Comparison of ENCODE assay signal across 18 cellular contexts in genomic region chr16:87762620-87763019, GRCh38. TPM values are rescaled to one million over a fixed set of nuclear protein-coding genes. Genes with fewer than 3 reads are reported as not detected.
A peak's percentile ranks its signal among the peaks of the same experiment; 100 is the strongest.
DNase-seq lines count a peak whose midpoint lies in the region; ATAC-seq and TF ChIP-seq lines count a peak whose summit lies in the region.
"Had no signal": no experiment of that assay in that cellular context is flagged by ENCODE, and none has a peak within 500 bp of the region (broad histone marks: within the 10 kb centered on the region; RNA-seq: fewer than 3 reads in every experiment).

No MANE protein-coding gene starts in this region.

- no peak for DNase-seq in activated CD4-positive, alpha-beta T cell treated with anti-CD3 and anti-CD28 coated beads, Interleukin-2, amount 10 ng/mL, durations not matched to agents 7 days and 5 days
- no peak for DNase-seq in activated CD4-positive, alpha-beta T cell treated with anti-CD3 and anti-CD28 coated beads for 48 hours
- peak; percentile 33 for DNase-seq in LNCaP clone FGC (ENCODE audit: low read depth)
- no peak for DNase-seq in activated naive CD8-positive, alpha-beta T cell treated with anti-CD3 and anti-CD28 coated beads, Interleukin-2, amount 10 ng/mL, durations not matched to agents 7 days and 5 days
- no peak for DNase-seq in progenitor cell of endocrine pancreas (ENCODE audit: low spot score, unreplicated experiment)
- no peak for DNase-seq in Right ventricle myocardium inferior (ENCODE audit: missing footprints)
- DNase-seq in kidney glomerular epithelial cell (lab: John Stamatoyannopoulos, UW), result no peak
- DNase-seq: foreskin fibroblast, NCI-H1092, NCI-H2107, NCI-H82, pancreas, small intestine, SW 1271, upper lobe of right lung, WERI-Rb-1 had no signal

- peak overlapping the region; percentile 38 for H3K4me3 Mint-ChIP-seq in activated CD4-positive, alpha-beta T cell treated with anti-CD3 and anti-CD28 coated beads, Interleukin-2, amount 10 ng/mL, durations not matched to agents 7 days and 5 days
- H3K4me3 Mint-ChIP-seq in activated naive CD8-positive, alpha-beta T cell treated with anti-CD3 and anti-CD28 coated beads, Interleukin-2, amount 10 ng/mL, durations not matched to agents 7 days and 5 days, result peak overlapping the region; percentile 59
- peak overlapping the region; percentile 38 for H3K4me3 Mint-ChIP-seq in progenitor cell of endocrine pancreas (ENCODE audit: low read depth)

- TF ChIP-seq CTCF in LNCaP clone FGC (IDR thresholded peaks at IDR 0.05; ENCODE audit: control insufficient read depth, extremely low read depth, insufficient read depth), result no peak
- TF ChIP-seq CTCF in progenitor cell of endocrine pancreas (IDR thresholded peaks at IDR 0.05; ENCODE audit: unreplicated experiment), result no peak

- CTCF ChIA-PET in activated CD4-positive, alpha-beta T cell treated with anti-CD3 and anti-CD28 coated beads, Interleukin-2, amount 10 ng/mL, durations not matched to agents 7 days and 5 days (lab: Charles Lee), result no interaction called here

- H3K4me3 ChIP-seq in LNCaP clone FGC (ENCODE audit: low read depth, low read length), result no peak overlapping the region
- H3K4me3 ChIP-seq: pancreas, upper lobe of right lung had no signal

- POLR2A ChIA-PET in activated CD4-positive, alpha-beta T cell treated with anti-CD3 and anti-CD28 coated beads, Interleukin-2, amount 10 ng/mL, durations not matched to agents 7 days and 5 days (lab: Charles Lee), result no interaction called here
- POLR2A ChIA-PET in activated naive CD8-positive, alpha-beta T cell treated with anti-CD3 and anti-CD28 coated beads, Interleukin-2, amount 10 ng/mL, durations not matched to agents 7 days and 5 days (lab: Charles Lee), result interaction anchor here (1.0 kb wide), 1 partner anchor 45 kb away, joined by 3 read pairs; no protein-coding TSS in a partner anchor

- intact Hi-C loops in Right ventricle myocardium inferior (cut with DNase I), result no loop called here

- no peaks in the 10 kb centered on the region for H3K9me3 Mint-ChIP-seq in activated CD4-positive, alpha-beta T cell treated with anti-CD3 and anti-CD28 coated beads, Interleukin-2, amount 10 ng/mL, durations not matched to agents 7 days and 5 days
- H3K9me3 Mint-ChIP-seq in activated naive CD8-positive, alpha-beta T cell treated with anti-CD3 and anti-CD28 coated beads, Interleukin-2, amount 10 ng/mL, durations not matched to agents 7 days and 5 days, result no peaks in the 10 kb centered on the region
- H3K9me3 Mint-ChIP-seq in progenitor cell of endocrine pancreas (ENCODE audit: low read depth), result no peaks in the 10 kb centered on the region

- peaks cover 40% of the 10 kb centered on the region for H3K36me3 Mint-ChIP-seq in activated CD4-positive, alpha-beta T cell treated with anti-CD3 and anti-CD28 coated beads, Interleukin-2, amount 10 ng/mL, durations not matched to agents 7 days and 5 days (ENCODE audit: low read depth)
- H3K36me3 Mint-ChIP-seq in activated naive CD8-positive, alpha-beta T cell treated with anti-CD3 and anti-CD28 coated beads, Interleukin-2, amount 10 ng/mL, durations not matched to agents 7 days and 5 days, result peaks cover 28% of the 10 kb centered on the region
- peaks cover 15% of the 10 kb centered on the region for H3K36me3 Mint-ChIP-seq in progenitor cell of endocrine pancreas (ENCODE audit: insufficient read depth)

- H3K4me1 Mint-ChIP-seq in activated CD4-positive, alpha-beta T cell treated with anti-CD3 and anti-CD28 coated beads, Interleukin-2, amount 10 ng/mL, durations not matched to agents 7 days and 5 days, result peaks cover 43% of the 10 kb centered on the region
- peaks cover 32% of the 10 kb centered on the region for H3K4me1 Mint-ChIP-seq in activated naive CD8-positive, alpha-beta T cell treated with anti-CD3 and anti-CD28 coated beads, Interleukin-2, amount 10 ng/mL, durations not matched to agents 7 days and 5 days
- peaks cover 8% of the 10 kb centered on the region for H3K4me1 Mint-ChIP-seq in progenitor cell of endocrine pancreas (ENCODE audit: low read depth)

- H3K27ac Mint-ChIP-seq in activated CD4-positive, alpha-beta T cell treated with anti-CD3 and anti-CD28 coated beads, Interleukin-2, amount 10 ng/mL, durations not matched to agents 7 days and 5 days, result no peak overlapping the region
- H3K27ac Mint-ChIP-seq in activated naive CD8-positive, alpha-beta T cell treated with anti-CD3 and anti-CD28 coated beads, Interleukin-2, amount 10 ng/mL, durations not matched to agents 7 days and 5 days, result peak overlapping the region; percentile 66
- H3K27ac Mint-ChIP-seq in progenitor cell of endocrine pancreas, result no peak overlapping the region

- no peaks in the 10 kb centered on the region for H3K27me3 Mint-ChIP-seq in activated CD4-positive, alpha-beta T cell treated with anti-CD3 and anti-CD28 coated beads, Interleukin-2, amount 10 ng/mL, durations not matched to agents 7 days and 5 days
- no peaks in the 10 kb centered on the region for H3K27me3 Mint-ChIP-seq in activated naive CD8-positive, alpha-beta T cell treated with anti-CD3 and anti-CD28 coated beads, Interleukin-2, amount 10 ng/mL, durations not matched to agents 7 days and 5 days
- H3K27me3 Mint-ChIP-seq in progenitor cell of endocrine pancreas, result no peaks in the 10 kb centered on the region

- no peak for ATAC-seq in activated naive CD8-positive, alpha-beta T cell treated with anti-CD3 and anti-CD28 coated beads, Interleukin-2, amount 10 ng/mL, durations not matched to agents 7 days and 5 days (ENCODE audit: low read depth)
- ATAC-seq in HG03442 (IDR thresholded peaks at IDR 0.05; ENCODE audit: unreplicated experiment) (no peak), Right ventricle myocardium inferior (no peak)
- ATAC-seq: left lobe of liver, pancreas, upper lobe of right lung had no signal

RNA-seq across cellular contexts. Expression of gene KLHDC4, which starts 3.2 kb away (rescaled TPM):
- total RNA-seq in activated CD4-positive, alpha-beta T cell treated with anti-CD3 and anti-CD28 coated beads, Interleukin-2, amount 10 ng/mL, durations not matched to agents 7 days and 5 days, result 100 to 1,000 TPM in 1 of 2 experiments, 10 to 100 TPM in 1; 83.2 to 102 TPM
- 100 to 1,000 TPM in 1 of 2 experiments, 10 to 100 TPM in 1; 99.4 to 105 TPM for total RNA-seq in activated naive CD8-positive, alpha-beta T cell treated with anti-CD3 and anti-CD28 coated beads, Interleukin-2, amount 10 ng/mL, durations not matched to agents 7 days and 5 days
- total RNA-seq in progenitor cell of endocrine pancreas (58.8 and 68.7 TPM in 2 replicates), Right ventricle myocardium inferior (10.0 TPM)
